Comparison of ENCODE assay signal across 22 cellular contexts in the genomic region with DNA sequence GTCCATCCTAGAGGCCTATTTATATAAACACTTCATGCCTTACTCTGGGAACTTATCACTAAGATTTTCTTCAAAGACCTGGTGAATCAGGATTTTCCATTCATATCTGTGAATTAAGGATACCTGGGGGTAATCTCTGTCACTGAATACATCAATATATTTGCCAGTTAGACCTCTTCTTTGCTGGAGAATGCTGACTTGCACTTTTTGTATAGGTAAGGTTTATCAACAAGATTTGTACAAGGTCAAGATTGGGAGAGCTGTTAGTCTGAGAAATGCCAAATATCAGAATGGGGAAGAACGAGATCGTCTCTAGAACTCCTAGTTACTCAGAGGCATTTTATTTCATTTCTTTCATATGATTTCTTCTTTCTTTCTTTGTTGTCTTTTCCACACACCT.
DNase-seq lines count a peak whose midpoint lies in the region; ATAC-seq, FAIRE-seq and TF ChIP-seq lines count a peak whose summit lies in the region.
"Had no signal": no experiment of that assay in that cellular context is flagged by ENCODE, and none has a peak within 500 bp of the region (broad histone marks: within the 10 kb centered on the region; RNA-seq: fewer than 3 reads in every experiment).

No MANE protein-coding gene starts in this region.

- no peak overlapping the region for H3K23ac ChIP-seq in H1 (ENCODE audit: insufficient read length)

- H4K8ac ChIP-seq in H1 (ENCODE audit: extremely low read depth, insufficient read depth, low read length), result no peak overlapping the region

- no peaks in the 10 kb centered on the region for H3K79me2 ChIP-seq in HepG2 (ENCODE audit: insufficient read depth, low read length)
- no peaks in the 10 kb centered on the region for H3K79me2 ChIP-seq in GM12878 (ENCODE audit: control insufficient read depth, insufficient read depth, low read length)
- H3K79me2 ChIP-seq in H1 (ENCODE audit: control insufficient read depth in 1 of 2, insufficient read depth in 2 of 2, low read length in 2 of 2), result no peaks in the 10 kb centered on the region

- peaks cover 0 to 7% of the 10 kb centered on the region in 2 donors for H3K9me3 Mint-ChIP-seq in stimulated activated naive B cell treated with anti-CD40 and anti-IgM and Interleukin-4, amounts not matched to agents 10 μg/mL and 1 μg/mL and 100 μg/mL, for 72 hours

- ATAC-seq in HepG2 (no peak), right lobe of liver (no peak), GM12878 (no peak)
- no peak for ATAC-seq in stimulated activated naive B cell treated with anti-CD40 and anti-IgM and Interleukin-4, amounts not matched to agents 10 μg/mL and 1 μg/mL and 100 μg/mL, for 72 hours (replicated peaks)

- no peaks in the 10 kb centered on the region for H3K27me3 Mint-ChIP-seq in stimulated activated naive B cell treated with anti-CD40 and anti-IgM and Interleukin-4, amounts not matched to agents 10 μg/mL and 1 μg/mL and 100 μg/mL, for 72 hours
- H3K27me3 Mint-ChIP-seq: CD4-positive, CD25-positive, alpha-beta regulatory T cell; CD8-positive, alpha-beta memory T cell had no signal

- in situ Hi-C loops in HepG2 (cut with HindIII; ENCODE audit: extremely low pct_ligation_motif_present, low pct_unique_long_range_greater_than_20kb) (no loop called here), GM12878 (cut with MboI) (no loop called here)

- no peak overlapping the region for H2BK20ac ChIP-seq in H1 (ENCODE audit: low read length)

- H3K9ac ChIP-seq in HepG2 (ENCODE audit: insufficient read depth, low read depth, low read length), result no peak overlapping the region
- H3K9ac ChIP-seq in GM12878 (ENCODE audit: control insufficient read depth, insufficient read depth, low read length), result no peak overlapping the region
- H3K9ac ChIP-seq in H1 (replicated peaks in 1 of 4; ENCODE audit: extremely low read depth in 1 of 4, low read depth in 3 of 4, low read length in 3 of 4), result no peak overlapping the region
- H3K9ac ChIP-seq: BLaER1 had no signal

- no peaks in the 10 kb centered on the region for H3K4me1 Mint-ChIP-seq in stimulated activated naive B cell treated with anti-CD40 and anti-IgM and Interleukin-4, amounts not matched to agents 10 μg/mL and 1 μg/mL and 100 μg/mL, for 72 hours
- H3K4me1 Mint-ChIP-seq: CD4-positive, alpha-beta memory T cell; CD4-positive, CD25-positive, alpha-beta regulatory T cell; CD8-positive, alpha-beta memory T cell had no signal

- BruUV-seq in HepG2 (replicated peaks; lab: Mats Ljungman, UMichigan), result no TSS peak
- BruUV-seq in GM12878 (replicated peaks; lab: Mats Ljungman, UMichigan), result no TSS peak

- H4K91ac ChIP-seq in H1 (replicated peaks; ENCODE audit: insufficient read length, low read length), result no peak overlapping the region

- no peak overlapping the region for H2BK15ac ChIP-seq in H1 (ENCODE audit: low read length)

- H4K20me1 ChIP-seq in HepG2 (ENCODE audit: insufficient read depth, low read length), result no peaks in the 10 kb centered on the region
- H4K20me1 ChIP-seq in GM12878 (ENCODE audit: control insufficient read depth, insufficient read depth), result no peaks in the 10 kb centered on the region
- no peaks in the 10 kb centered on the region for H4K20me1 ChIP-seq in H1 (replicated peaks in 1 of 2; ENCODE audit: control insufficient read depth in 1 of 2, insufficient read depth in 2 of 2, low read length in 2 of 2)
- H4K20me1 ChIP-seq: BLaER1 had no signal

- FAIRE-seq in HepG2 (lab: Jason Lieb, UNC) (no peak), GM12878 (lab: Jason Lieb, UNC) (peak; percentile 27), H1 (lab: Jason Lieb, UNC) (no peak)
- FAIRE-seq: GM12891 had no signal

- no peak overlapping the region for H3K4ac ChIP-seq in H1 (replicated peaks; ENCODE audit: insufficient read length, low read depth, low read length)

- H3K4me1 ChIP-seq in HepG2 (ENCODE audit: insufficient read depth, low read length), result no peaks in the 10 kb centered on the region
- no peaks in the 10 kb centered on the region for H3K4me1 ChIP-seq in right lobe of liver
- H3K4me1 ChIP-seq in GM12878 (ENCODE audit: control insufficient read depth, insufficient read depth, low read length), result no peaks in the 10 kb centered on the region
- H3K4me1 ChIP-seq in H1 (replicated peaks in 1 of 4; ENCODE audit: control insufficient read depth in 3 of 4, insufficient read depth in 4 of 4, low read length in 3 of 4), result no peaks in the 10 kb centered on the region
- H3K4me1 ChIP-seq: BE2C, BLaER1 had no signal

- RAD21 ChIA-PET in GM12878 (lab: Charles Lee; ENCODE audit: unreplicated experiment), result interaction anchor here (1.1 to 1.2 kb wide), 2 partner anchors 9 to 34 kb away, joined by 3 to 5 read pairs; no protein-coding TSS in a partner anchor

- TF ChIP-seq POLR2A in HepG2 (IDR thresholded peaks at IDR 0.05; ENCODE audit: insufficient read depth in 1 of 2, low read depth in 2 of 2, low read length in 2 of 2) (no peak), right lobe of liver (IDR thresholded peaks at IDR 0.05) (no peak), GM12878 (IDR thresholded peaks at IDR 0.05; ENCODE audit: low read depth, low read length) (no peak), H1 (IDR thresholded peaks at IDR 0.05; ENCODE audit: control extremely low read depth in 1 of 2, low read depth in 2 of 2, low read length in 2 of 2) (no peak)

- no peaks in the 10 kb centered on the region for H3K36me3 Mint-ChIP-seq in stimulated activated naive B cell treated with anti-CD40 and anti-IgM and Interleukin-4, amounts not matched to agents 10 μg/mL and 1 μg/mL and 100 μg/mL, for 72 hours
- H3K36me3 Mint-ChIP-seq: CD14-positive monocyte; CD4-positive, alpha-beta memory T cell; CD4-positive, CD25-positive, alpha-beta regulatory T cell; CD8-positive, alpha-beta memory T cell had no signal

- no peak overlapping the region for H2AK5ac ChIP-seq in H1 (ENCODE audit: low read depth, low read length)

- no peak overlapping the region for H3K27ac Mint-ChIP-seq in stimulated activated naive B cell treated with anti-CD40 and anti-IgM and Interleukin-4, amounts not matched to agents 10 μg/mL and 1 μg/mL and 100 μg/mL, for 72 hours
- H3K27ac Mint-ChIP-seq: CD4-positive, alpha-beta memory T cell; CD4-positive, CD25-positive, alpha-beta regulatory T cell; CD8-positive, alpha-beta memory T cell had no signal

- H3K4me2 ChIP-seq in HepG2 (ENCODE audit: low read depth, low read length), result no peak overlapping the region
- no peak overlapping the region for H3K4me2 ChIP-seq in GM12878 (ENCODE audit: control insufficient read depth, insufficient read depth)
- H3K4me2 ChIP-seq in H1 (ENCODE audit: insufficient read depth in 1 of 2, low read depth in 2 of 2, low read length in 2 of 2), result no peak overlapping the region
- H3K4me2 ChIP-seq: BLaER1 had no signal

- no peak overlapping the region for H2BK5ac ChIP-seq in H1 (ENCODE audit: low read depth, low read length)

- H3K27ac ChIP-seq in HepG2 (ENCODE audit: extremely low read length, insufficient read depth, low read length) (no peak overlapping the region), right lobe of liver (no peak overlapping the region), GM12878 (ENCODE audit: control insufficient read depth, insufficient read depth) (no peak overlapping the region), H1 (ENCODE audit: low read depth, low read length) (no peak overlapping the region)
- H3K27ac ChIP-seq: 22Rv1, BLaER1 had no signal

- SMC1A ChIA-PET in GM12878 (lab: Charles Lee; ENCODE audit: uncharacterized antibody, unreplicated experiment), result interaction anchor here (0.9 to 1.3 kb wide), 3 partner anchors 15 to 23 kb away, joined by 3 to 4 read pairs (median 3); no protein-coding TSS in a partner anchor

- H2BK120ac ChIP-seq in H1 (replicated peaks; ENCODE audit: low read depth, low read length), result no peak overlapping the region

- no peak for DNase-seq in HepG2 (ENCODE audit: low spot score)
- no peak for DNase-seq in right lobe of liver
- DNase-seq in GM12878 (ENCODE audit: low read depth, low spot score), result no peak
- DNase-seq in H1 (ENCODE audit: low read depth in 1 of 2, low spot score in 2 of 2), result no peak
- no peak for DNase-seq in stimulated activated naive B cell treated with anti-CD40 and anti-IgM and Interleukin-4, amounts not matched to agents 10 μg/mL and 1 μg/mL and 100 μg/mL, for 72 hours
- no peak for DNase-seq in SIG-M5 treated with dmso at 0.1 percent for 504 hours (lab: John Stamatoyannopoulos, UW; ENCODE audit: unreplicated experiment)
- DNase-seq: C1 segment of cervical spinal cord; CD4-positive, alpha-beta memory T cell; CD4-positive, CD25-positive, alpha-beta regulatory T cell; CD8-positive, alpha-beta memory T cell; COR-L47; DMS 273 treated with DMSO at 0.1 percent for 48 hours; DMS153; DMS79; DND-41; EL; GDM1 had no signal

- no peak overlapping the region for H3K56ac ChIP-seq in H1 (replicated peaks; ENCODE audit: insufficient read length, low read depth, low read length)

- no peaks in the 10 kb centered on the region; the same call in 1 of the 2 replicates for H3K23me2 ChIP-seq in H1 (ENCODE audit: low read depth, low read length)

- intact Hi-C loops in HepG2 (cut with micrococcal nuclease; ENCODE audit: unreplicated experiment) (no loop called here), right lobe of liver (cut with DNase I) (no loop called here), GM12878 (cut with micrococcal nuclease; ENCODE audit: unreplicated experiment) (loop anchor here (1.0 kb wide), 1 partner anchor 936 kb away; no protein-coding TSS in a partner anchor)

- H2BK12ac ChIP-seq in H1 (ENCODE audit: low read depth, low read length), result no peak overlapping the region

- H3K79me1 ChIP-seq in H1 (ENCODE audit: low read depth, low read length), result no peaks in the 10 kb centered on the region

- H3K36me3 ChIP-seq in HepG2 (replicated peaks in 1 of 2; ENCODE audit: control insufficient read depth in 1 of 2, insufficient read depth in 2 of 2, low read length in 2 of 2) (no peaks in the 10 kb centered on the region), right lobe of liver (no peaks in the 10 kb centered on the region), GM12878 (ENCODE audit: control insufficient read depth in 2 of 2, insufficient read depth in 2 of 2, low read length in 1 of 2) (no peaks in the 10 kb centered on the region), H1 (ENCODE audit: control insufficient read depth in 2 of 4, insufficient read depth in 4 of 4, low read length in 3 of 4) (no peaks in the 10 kb centered on the region)
- H3K36me3 ChIP-seq: BE2C, BLaER1 had no signal

- H3K14ac ChIP-seq in H1 (ENCODE audit: insufficient read length), result no peak overlapping the region

- H3K9me3 ChIP-seq in HepG2 (ENCODE audit: low read length) (peaks cover 22% of the 10 kb centered on the region), right lobe of liver (no peaks in the 10 kb centered on the region), GM12878 (replicated peaks; ENCODE audit: control insufficient read depth, insufficient read depth, low read length) (no peaks in the 10 kb centered on the region), H1 (ENCODE audit: insufficient read depth in 2 of 2, low read depth in 1 of 2, low read length in 1 of 2) (no peaks in the 10 kb centered on the region)
- H3K9me3 ChIP-seq: BE2C, BLaER1 had no signal

- H2AFZ ChIP-seq in HepG2 (ENCODE audit: low read length), result no peak overlapping the region
- no peak overlapping the region for H2AFZ ChIP-seq in GM12878 (ENCODE audit: control insufficient read depth, low read depth, low read length)
- H2AFZ ChIP-seq in H1 (ENCODE audit: low read length), result no peak overlapping the region

- no peak overlapping the region for H3K4me3 Mint-ChIP-seq in stimulated activated naive B cell treated with anti-CD40 and anti-IgM and Interleukin-4, amounts not matched to agents 10 μg/mL and 1 μg/mL and 100 μg/mL, for 72 hours
- H3K4me3 Mint-ChIP-seq: CD14-positive monocyte; CD4-positive, alpha-beta memory T cell; CD4-positive, CD25-positive, alpha-beta regulatory T cell; CD8-positive, alpha-beta memory T cell had no signal

- 0% methylated on average over 2 of the region's 2 CpGs for WGBS in HepG2 (ENCODE audit: low lambda C conversion rate)
- 74% methylated on average over 2 of the region's 2 CpGs for WGBS in right lobe of liver (ENCODE audit: insufficient coverage, low coverage, low lambda C conversion rate, missing lambda C conversion rate)
- WGBS in GM12878 (ENCODE audit: insufficient coverage, insufficient replicate concordance, low lambda C conversion rate, missing lambda C conversion rate), result 32% methylated on average over 2 of the region's 2 CpGs
- WGBS in H1 (ENCODE audit: extremely low coverage in 1 of 2, insufficient coverage in 1 of 2, insufficient read length in 1 of 2, insufficient replicate concordance in 2 of 2, low coverage in 1 of 2, low lambda C conversion rate in 2 of 2, missing lambda C conversion rate in 1 of 2), 2 experiments, result 100% methylated on average over 2 of the region's 2 CpGs; no CpG with 5 or more reads in 1 of the 2 experiments

- TF ChIP-seq EP300 in HepG2 (IDR thresholded peaks at IDR 0.05; ENCODE audit: low read depth in 2 of 2, low read length in 2 of 2) (no peak), HepG2 (CRISPR knock-in tag; IDR thresholded peaks at IDR 0.05; ENCODE audit: borderline replicate concordance) (no peak), GM12878 (IDR thresholded peaks at IDR 0.05; ENCODE audit: borderline replicate concordance in 1 of 2, control insufficient read depth in 1 of 2, low read depth in 2 of 2, low read length in 2 of 2) (no peak), H1 (IDR thresholded peaks at IDR 0.05; ENCODE audit: borderline replicate concordance in 1 of 2, low read depth in 2 of 2, low read length in 2 of 2) (no peak)

- no peak overlapping the region for H4K5ac ChIP-seq in H1 (ENCODE audit: insufficient read length, low read depth, low read length)

- CTCF ChIA-PET in HepG2 (lab: Yijun Ruan, JAX; ENCODE audit: low intra/inter-chr PET ratio, low total read pairs) (no interaction called here), GM12878 (lab: Yijun Ruan, JAX) (interaction anchor here (1.0 to 2.5 kb wide), 3 partner anchors 13 to 35 kb away, joined by 4 to 7 read pairs (median 6); no protein-coding TSS in a partner anchor), H1 (lab: Charles Lee; ENCODE audit: partially characterized antibody) (interaction anchor here (0.6 to 1.6 kb wide), 4 partner anchors 8 to 1035 kb away, joined by 3 to 5 read pairs (median 3); no protein-coding TSS in a partner anchor)

- H3K27me3 ChIP-seq in HepG2 (ENCODE audit: control insufficient read depth in 1 of 2, insufficient read depth in 2 of 2, low read length in 2 of 2) (no peaks in the 10 kb centered on the region), right lobe of liver (no peaks in the 10 kb centered on the region), GM12878 (replicated peaks in 1 of 2; ENCODE audit: control insufficient read depth in 2 of 2, insufficient read depth in 2 of 2, low read length in 1 of 2) (no peaks in the 10 kb centered on the region), H1 (replicated peaks in 1 of 4; ENCODE audit: control insufficient read depth in 3 of 4, extremely low read depth in 1 of 4, insufficient read depth in 3 of 4, low read length in 3 of 4) (no peaks in the 10 kb centered on the region)
- H3K27me3 ChIP-seq: BE2C, BLaER1 had no signal

- TF ChIP-seq CTCF in HepG2 (CRISPR knock-in tag; IDR thresholded peaks at IDR 0.05) (no peak), right lobe of liver (IDR thresholded peaks at IDR 0.05) (no peak), GM12878 (IDR thresholded peaks at IDR 0.05 in 2 of 3, conservative IDR thresholded peaks at IDR 0.05 in 1 of 3; ENCODE audit: control insufficient read depth in 2 of 3, extremely low read depth in 1 of 3, insufficient read depth in 1 of 3, low read depth in 3 of 3, low read length in 3 of 3) (no peak), H1 (IDR thresholded peaks at IDR 0.05; ENCODE audit: control extremely low read depth in 1 of 3, insufficient read depth in 1 of 3, low read depth in 1 of 3, low read length in 3 of 3) (no peak)

- POLR2A ChIA-PET in HepG2 (lab: Yijun Ruan, JAX) (no interaction called here), GM12878 (lab: Charles Lee) (no interaction called here), H1 (lab: Charles Lee; ENCODE audit: partially characterized antibody) (no interaction called here)

- no peak overlapping the region for H3K18ac ChIP-seq in H1 (ENCODE audit: extremely low read depth, low read length)

- TF ChIP-seq RAD21 in HepG2 (CRISPR knock-in tag; IDR thresholded peaks at IDR 0.05), result no peak
- no peak for TF ChIP-seq RAD21 in GM12878 (IDR thresholded peaks at IDR 0.05; ENCODE audit: insufficient read depth, low read depth, low read length)
- TF ChIP-seq RAD21 in H1 (IDR thresholded peaks at IDR 0.05 in 1 of 2, conservative IDR thresholded peaks at IDR 0.05 in 1 of 2; ENCODE audit: low read depth in 2 of 2, low read length in 2 of 2), result no peak

- H3K4me3 ChIP-seq in HepG2 (replicated peaks in 1 of 3; ENCODE audit: insufficient read depth in 1 of 3, low read depth in 2 of 3, low read length in 3 of 3) (no peak overlapping the region), right lobe of liver (no peak overlapping the region), GM12878 (no peak overlapping the region), H1 (ENCODE audit: extremely low read depth in 1 of 4, insufficient read depth in 2 of 4, low read depth in 3 of 4, low read length in 4 of 4) (no peak overlapping the region)
- H3K4me3 ChIP-seq: BLaER1 had no signal
